In genomic region chr4:73665924-73666323, GRCh38 we compare ENCODE assay signal across 9 cellular contexts. TPM values are rescaled to one million over a fixed set of nuclear protein-coding genes. Genes with fewer than 3 reads are reported as not detected.
DNase-seq lines count a peak whose midpoint lies in the region; ATAC-seq, FAIRE-seq and TF ChIP-seq lines count a peak whose summit lies in the region.
"Not testable (repeated sequence)": the region's sequence is repeated elsewhere in the genome, so short reads cannot be mapped to it uniquely, and the experiment has no call there.
"Had no signal": no experiment of that assay in that cellular context is flagged by ENCODE, and none has a peak within 500 bp of the region (broad histone marks: within the 10 kb centered on the region; RNA-seq: fewer than 3 reads in every experiment).

No MANE protein-coding gene starts in this region.

- not testable (repeated sequence) for H3K4me2 ChIP-seq in A549; HepG2 (ENCODE audit: low read depth, low read length)
- 0 out of 2 replicates have a peak overlapping the region, but pooled peaks have one; percentile 21 for H3K4me2 ChIP-seq in OCI-LY3 (ENCODE audit: low read length)

- H3K79me2 ChIP-seq in OCI-LY3 (ENCODE audit: low read length); HepG2 (ENCODE audit: insufficient read depth, low read length): not testable (repeated sequence)

- H4K20me1 ChIP-seq in OCI-LY3 (ENCODE audit: insufficient read depth, low read length); HepG2 (ENCODE audit: insufficient read depth, low read length): not testable (repeated sequence)

- not testable (repeated sequence) for H3K9ac ChIP-seq in OCI-LY3 (ENCODE audit: low read length); HepG2 (ENCODE audit: insufficient read depth, low read depth, low read length)

- BruUV-seq in HepG2 (replicated peaks; lab: Mats Ljungman, UMichigan), result not testable (repeated sequence)

- not testable (repeated sequence) for TF ChIP-seq POLR2A in A549 (IDR thresholded peaks at IDR 0.05; ENCODE audit: low read length); HepG2 (IDR thresholded peaks at IDR 0.05; ENCODE audit: insufficient read depth in 1 of 2, low read depth in 2 of 2, low read length in 2 of 2)

- H3K4me1 Mint-ChIP-seq in HFFc6 (ENCODE audit: low read depth) (peaks cover 70% of the 10 kb centered on the region), osteocyte (ENCODE audit: unreplicated experiment) (peaks cover 45% of the 10 kb centered on the region)
- H3K4me1 Mint-ChIP-seq in activated CD8-positive, alpha-beta T cell treated with anti-CD3 and anti-CD28 coated beads for 36 hours (ENCODE audit: low read depth), result not testable (repeated sequence)

- CTCF ChIA-PET in A549 (lab: Yijun Ruan, JAX) (interaction anchor here (2.3 to 6.0 kb wide), 2 partner anchors 257 to 468 kb away, joined by 7 to 38 read pairs; no protein-coding TSS in a partner anchor), HepG2 (lab: Yijun Ruan, JAX; ENCODE audit: low intra/inter-chr PET ratio, low total read pairs) (interaction anchor here (0.7 to 1.3 kb wide), 2 partner anchors 92 to 354 kb away, joined by 3 to 6 read pairs; no protein-coding TSS in a partner anchor)
- CTCF ChIA-PET in activated CD8-positive, alpha-beta T cell treated with anti-CD3 and anti-CD28 coated beads for 36 hours (lab: Charles Lee), result interaction anchor here (0.7 kb wide), 1 partner anchor 11 kb away, joined by 3 read pairs; no protein-coding TSS in a partner anchor

- peak overlapping the region in 1 of 2 experiments; percentile 57; a peak in 2 of 6 replicates for H3K27ac ChIP-seq in A549
- H3K27ac ChIP-seq in OCI-LY3 (ENCODE audit: low read length); HepG2 (ENCODE audit: extremely low read length, insufficient read depth, low read length): not testable (repeated sequence)

- DNase-seq in A549 (ENCODE audit: low read depth in 1 of 2, low spot score in 1 of 2); GM12865 (ENCODE audit: low read depth); HFFc6; epithelial cell of proximal tubule (ENCODE audit: low read depth); HepG2 (ENCODE audit: low spot score); osteocyte (ENCODE audit: extremely low spot score, unreplicated experiment): not testable (repeated sequence)
- DNase-seq in activated CD8-positive, alpha-beta T cell treated with anti-CD3 and anti-CD28 coated beads for 36 hours, result peak; percentile 10

- not testable (repeated sequence) for H3K4me1 ChIP-seq in A549; HepG2 (ENCODE audit: insufficient read depth, low read length)
- peaks cover 23% of the 10 kb centered on the region for H3K4me1 ChIP-seq in OCI-LY3 (ENCODE audit: low read length)

- peak; percentile 16 to 26; a peak in 2 of 5 replicates for TF ChIP-seq RAD21 in A549 (conservative IDR thresholded peaks at IDR 0.05 in 1 of 2, IDR thresholded peaks at IDR 0.05 in 1 of 2)
- not testable (repeated sequence) for TF ChIP-seq RAD21 in HepG2 (CRISPR knock-in tag; IDR thresholded peaks at IDR 0.05)

- H3K4me3 Mint-ChIP-seq in HFFc6; activated CD8-positive, alpha-beta T cell treated with anti-CD3 and anti-CD28 coated beads for 36 hours; osteocyte (ENCODE audit: unreplicated experiment): not testable (repeated sequence)

- H3K36me3 Mint-ChIP-seq in HFFc6 (ENCODE audit: low read depth); activated CD8-positive, alpha-beta T cell treated with anti-CD3 and anti-CD28 coated beads for 36 hours (ENCODE audit: low read depth); osteocyte (ENCODE audit: unreplicated experiment): not testable (repeated sequence)

- not testable (repeated sequence) for H3K9me3 Mint-ChIP-seq in HFFc6; activated CD8-positive, alpha-beta T cell treated with anti-CD3 and anti-CD28 coated beads for 36 hours; osteocyte (ENCODE audit: unreplicated experiment)

- H3K27me3 ChIP-seq in OCI-LY3 (ENCODE audit: low read depth, low read length), result not testable (repeated sequence)
- peaks cover 1 to 15% of the 10 kb centered on the region in 2 experiments; a peak in 2 of 5 replicates for H3K27me3 ChIP-seq in HepG2 (ENCODE audit: control insufficient read depth in 1 of 2, insufficient read depth in 2 of 2, low read length in 2 of 2)

- intact Hi-C loops in activated CD8-positive, alpha-beta T cell treated with anti-CD3 and anti-CD28 coated beads for 36 hours (cut with micrococcal nuclease); HepG2 (cut with micrococcal nuclease; ENCODE audit: unreplicated experiment): not testable (repeated sequence)

- ATAC-seq in A549; activated CD8-positive, alpha-beta T cell treated with anti-CD3 and anti-CD28 coated beads for 36 hours; HepG2: not testable (repeated sequence)

- in situ Hi-C loops in HepG2 (cut with HindIII; ENCODE audit: extremely low pct_ligation_motif_present, low pct_unique_long_range_greater_than_20kb), result not testable (repeated sequence)

- TF ChIP-seq EP300 in A549 (IDR thresholded peaks at IDR 0.05); HepG2 (IDR thresholded peaks at IDR 0.05; ENCODE audit: low read depth in 2 of 2, low read length in 2 of 2); HepG2 (CRISPR knock-in tag; IDR thresholded peaks at IDR 0.05; ENCODE audit: borderline replicate concordance): not testable (repeated sequence)

- H3K9me3 ChIP-seq in A549; OCI-LY3 (ENCODE audit: insufficient read depth, low read length); HepG2 (ENCODE audit: low read length): not testable (repeated sequence)

- TF ChIP-seq CTCF in A549 (IDR thresholded peaks at IDR 0.05); activated CD8-positive, alpha-beta T cell treated with anti-CD3 and anti-CD28 coated beads for 36 hours (IDR thresholded peaks at IDR 0.05): not testable (repeated sequence)
- TF ChIP-seq CTCF in GM12865 (IDR thresholded peaks at IDR 0.05; ENCODE audit: insufficient read depth, low read depth, low read length, missing control alignments) (peak; percentile 4), HFFc6 (IDR thresholded peaks at IDR 0.05) (peak; percentile 63), OCI-LY3 (IDR thresholded peaks at IDR 0.05; ENCODE audit: low read depth, low read length) (peak; percentile 31), epithelial cell of proximal tubule (conservative IDR thresholded peaks at IDR 0.05; ENCODE audit: low read depth, low read length) (peak; percentile 39), HepG2 (CRISPR knock-in tag; IDR thresholded peaks at IDR 0.05) (peak; percentile 64), osteocyte (IDR thresholded peaks at IDR 0.05) (peak; percentile 26)

- not testable (repeated sequence) for FAIRE-seq in A549 (lab: Jason Lieb, UNC)
- peak; percentile 46 for FAIRE-seq in HepG2 (lab: Jason Lieb, UNC)

- 65% methylated on average over 6 of the region's 7 CpGs for WGBS in A549 (ENCODE audit: missing lambda C conversion rate)
- 1% methylated on average over 5 of the region's 7 CpGs for WGBS in HepG2 (ENCODE audit: low lambda C conversion rate)

- not testable (repeated sequence) for H3K27ac Mint-ChIP-seq in HFFc6; activated CD8-positive, alpha-beta T cell treated with anti-CD3 and anti-CD28 coated beads for 36 hours; osteocyte (ENCODE audit: unreplicated experiment)

- H3K36me3 ChIP-seq in OCI-LY3 (replicated peaks; ENCODE audit: low read depth, low read length); HepG2 (replicated peaks in 1 of 2; ENCODE audit: control insufficient read depth in 1 of 2, insufficient read depth in 2 of 2, low read length in 2 of 2): not testable (repeated sequence)

- POLR2A ChIA-PET in A549 (lab: Yijun Ruan, JAX); activated CD8-positive, alpha-beta T cell treated with anti-CD3 and anti-CD28 coated beads for 36 hours (lab: Charles Lee); HepG2 (lab: Yijun Ruan, JAX): not testable (repeated sequence)

- not testable (repeated sequence) for H3K4me3 ChIP-seq in A549; GM12865 (ENCODE audit: low read depth, low read length); OCI-LY3 (ENCODE audit: low read length); epithelial cell of proximal tubule (ENCODE audit: low read depth, low read length); HepG2 (replicated peaks in 1 of 3; ENCODE audit: insufficient read depth in 1 of 3, low read depth in 2 of 3, low read length in 3 of 3)

- not testable (repeated sequence) for H2AFZ ChIP-seq in OCI-LY3 (ENCODE audit: low read depth, low read length); HepG2 (ENCODE audit: low read length)

- H3K27me3 Mint-ChIP-seq in HFFc6 (ENCODE audit: insufficient read depth); activated CD8-positive, alpha-beta T cell treated with anti-CD3 and anti-CD28 coated beads for 36 hours; osteocyte (ENCODE audit: unreplicated experiment): not testable (repeated sequence)

RNA-seq across cellular contexts. Expression of gene RASSF6, which starts 45.7 kb away (rescaled TPM):
- polyA plus RNA-seq in A549 (2011; rRNA removed) (4.4 and 5.9 TPM in 2 replicates), A549 (2017; fragmentation: RNase III; extraction: RNeasy Plus Mini Kit Qiagen cat#74134 plus additional on column Dnase treatment) (1.6 to 1.8 TPM (median 1.8 TPM) in 3 replicates), HepG2 (2011; rRNA removed) (0.03 and 0.04 TPM in 2 replicates)
- 0.33 and 0.43 TPM in 2 replicates for polyA plus RNA-seq in A549 (2012; cell fraction: cytosol; rRNA removed)
- polyA plus RNA-seq in A549 (2012; cell fraction: nucleus; rRNA removed), result 0.28 and 0.32 TPM in 2 replicates
- 3.3 and 4.0 TPM in 2 replicates for polyA minus RNA-seq in A549 (2011; rRNA and poly(A)+ RNA removed)
- not detected for total RNA-seq in HFFc6 (2021; fragmentation: NEBNext Ultra II Directional; extraction: Animal tissue kit (Norgen Biotek cat#: 25700))
- not detected for total RNA-seq in activated CD8-positive, alpha-beta T cell treated with anti-CD3 and anti-CD28 coated beads for 36 hours
- total RNA-seq in epithelial cell of proximal tubule (2.8 and 5.9 TPM in 2 replicates), HepG2 (2016; rRNA removed; fragmentation: Illumina TruSeq; extraction: Trizol) (0.11 and 0.42 TPM in 2 replicates), osteocyte (not detected in 2 replicates)
- total RNA-seq in HepG2 (2016; cell fraction: cytosol; rRNA removed; fragmentation: Illumina TruSeq; extraction: Trizol; ENCODE audit: low read depth), result not detected in 2 replicates
- 0.13 and 0.24 TPM in 2 replicates for total RNA-seq in HepG2 (2016; cell fraction: insoluble cytoplasmic fraction; rRNA removed; fragmentation: Illumina TruSeq; extraction: Trizol)
- total RNA-seq in HepG2 (2016; cell fraction: membrane; rRNA removed; fragmentation: Illumina TruSeq; extraction: Trizol), result 0.06 TPM in 1 of 2 replicates, not detected in the other
- total RNA-seq in HepG2 (2016; cell fraction: nucleus; rRNA removed; fragmentation: Illumina TruSeq; extraction: Trizol), result 0.09 and 0.25 TPM in 2 replicates
- 0.01 and 0.03 TPM in 2 replicates for polyA plus RNA-seq in HepG2 (2011; cell fraction: cytosol; rRNA removed)
- polyA plus RNA-seq in HepG2 (2011; cell fraction: nucleus; rRNA removed), result 0.03 and 0.06 TPM in 2 replicates
- polyA plus RNA-seq in HepG2 (2012), result 0.03 TPM in 1 of 2 replicates, not detected in the other
- 0.25 TPM in 1 of 2 replicates, not detected in the other for polyA plus RNA-seq in HepG2 (2016; cell fraction: cytosol; fragmentation: Illumina TruSeq; extraction: Trizol; ENCODE audit: low read depth)
- polyA plus RNA-seq in HepG2 (2016; cell fraction: insoluble cytoplasmic fraction; fragmentation: Illumina TruSeq; extraction: Trizol; ENCODE audit: low read depth), result 0.23 and 0.33 TPM in 2 replicates
- polyA plus RNA-seq in HepG2 (2016; cell fraction: membrane; fragmentation: Illumina TruSeq; extraction: Trizol; ENCODE audit: low read depth), result 0.05 and 0.12 TPM in 2 replicates
- polyA plus RNA-seq in HepG2 (2016; cell fraction: nucleus; fragmentation: Illumina TruSeq; extraction: Trizol; ENCODE audit: insufficient read depth, low read depth), result 0.25 and 0.49 TPM in 2 replicates
- polyA minus RNA-seq in HepG2 (2011; rRNA and poly(A)+ RNA removed; ENCODE audit: low replicate concordance), result 0.07 and 0.10 TPM in 2 replicates
- polyA minus RNA-seq in HepG2 (2011; cell fraction: cytosol; rRNA and poly(A)+ RNA removed), result not detected in 2 replicates
- 0.26 TPM in 1 of 2 replicates, not detected in the other for polyA minus RNA-seq in HepG2 (2011; cell fraction: nucleus; rRNA and poly(A)+ RNA removed)
- total RNA-seq: SJSA1 had no signal
